In genomic region chr12:22577667-22578066, GRCh38 we compare ENCODE assay signal across 29 cellular contexts.
"Had no signal": no experiment of that assay in that cellular context is flagged by ENCODE, and none has a peak within 500 bp of the region (broad histone marks: within the 10 kb centered on the region; RNA-seq: fewer than 3 reads in every experiment).

No MANE protein-coding gene starts in this region.

- H3K4me3 ChIP-seq: cardiac muscle cell, coronary artery, dorsolateral prefrontal cortex, esophagus muscularis mucosa, gastrocnemius medialis, ovary, tibial nerve had no signal

- H3K4me3 Mint-ChIP-seq: activated CD4-positive, alpha-beta T cell treated with anti-CD3 and anti-CD28 coated beads for 36 hours; activated naive CD8-positive, alpha-beta T cell; activated T-cell treated with anti-CD3 and anti-CD28 coated beads, Interleukin-2, amount 50 U/mL, for 72 hours; effector memory CD8-positive, alpha-beta T cell; naive B cell; nephron progenitor cell; T-helper 2 cell treated with Interferon-gamma antibody and Interleukin-4, amounts not matched to agents 5 μg/mL and 100 μg/mL, for 36 hours had no signal

- H3K27ac Mint-ChIP-seq: activated CD4-positive, alpha-beta T cell treated with anti-CD3 and anti-CD28 coated beads for 36 hours; activated naive CD8-positive, alpha-beta T cell; activated T-cell treated with anti-CD3 and anti-CD28 coated beads, Interleukin-2, amount 50 U/mL, for 72 hours; effector memory CD8-positive, alpha-beta T cell; naive B cell; nephron progenitor cell; T-helper 2 cell treated with Interferon-gamma antibody and Interleukin-4, amounts not matched to agents 5 μg/mL and 100 μg/mL, for 36 hours had no signal

- ATAC-seq: activated CD4-positive, alpha-beta T cell treated with anti-CD3 and anti-CD28 coated beads for 36 hours; activated T-cell treated with anti-CD3 and anti-CD28 coated beads, Interleukin-2, amount 50 U/mL, for 72 hours; effector memory CD8-positive, alpha-beta T cell; gastrocnemius medialis; left cardiac atrium; left ventricle myocardium superior; right cardiac atrium had no signal

- H3K4me1 Mint-ChIP-seq: activated CD4-positive, alpha-beta T cell treated with anti-CD3 and anti-CD28 coated beads for 36 hours; naive B cell; nephron progenitor cell had no signal

- H3K27me3 ChIP-seq: cardiac muscle cell, dorsolateral prefrontal cortex, esophagus muscularis mucosa, gastrocnemius medialis, neutrophil, ovary, tibial nerve had no signal

- H3K4me1 ChIP-seq: esophagus muscularis mucosa, gastrocnemius medialis, tibial nerve had no signal

- H3K27me3 Mint-ChIP-seq: activated CD4-positive, alpha-beta T cell treated with anti-CD3 and anti-CD28 coated beads for 36 hours; activated naive CD8-positive, alpha-beta T cell; effector memory CD8-positive, alpha-beta T cell; naive B cell had no signal

- H3K36me3 Mint-ChIP-seq: activated naive CD8-positive, alpha-beta T cell; naive B cell had no signal

- H3K36me3 ChIP-seq: cardiac muscle cell, esophagus muscularis mucosa, gastrocnemius medialis, neutrophil, ovary, tibial nerve had no signal

- H3K27ac ChIP-seq: cardiac muscle cell, coronary artery, dorsolateral prefrontal cortex, esophagus muscularis mucosa, gastrocnemius medialis, neutrophil, ovary, tibial nerve had no signal

- H3K9me3 Mint-ChIP-seq: activated T-cell treated with anti-CD3 and anti-CD28 coated beads, Interleukin-2, amount 50 U/mL, for 72 hours; effector memory CD8-positive, alpha-beta T cell; naive B cell; nephron progenitor cell; T-helper 2 cell treated with Interferon-gamma antibody and Interleukin-4, amounts not matched to agents 5 μg/mL and 100 μg/mL, for 36 hours had no signal

- DNase-seq: activated CD4-positive, alpha-beta T cell treated with anti-CD3 and anti-CD28 coated beads for 36 hours; activated CD4-positive, CD25-positive, alpha-beta regulatory T cell; activated naive CD4-positive, alpha-beta T cell; activated T-cell treated with anti-CD3 and anti-CD28 coated beads for 4 hours; activated T-cell treated with anti-CD3 and anti-CD28 coated beads, Interleukin-2, amount 50 U/mL, for 72 hours; anterior cingulate cortex; cerebellar nuclear complex; dorsolateral prefrontal cortex; effector memory CD8-positive, alpha-beta T cell; gastrocnemius medialis; glutamatergic neuron; islet precursor cell; left cardiac atrium; left ventricle myocardium superior; naive B cell; nephron progenitor cell; ovary; right cardiac atrium; stimulated activated CD4-positive, alpha-beta T cell treated with anti-CD3 and anti-CD28 coated beads, Interleukin-15, amount 100 ng/mL, for 24 hours; stimulated activated CD4-positive, alpha-beta T cell treated with anti-CD3 and anti-CD28 coated beads, Interleukin-2, amount 100 ng/mL, for 24 hours; stimulated activated naive CD4-positive, alpha-beta T cell; T-helper 1 cell had no signal

- H3K9me3 ChIP-seq: esophagus muscularis mucosa, gastrocnemius medialis, neutrophil, ovary, tibial nerve had no signal
